ENCODE assay signal across 1 cellular context in the genomic region with DNA sequence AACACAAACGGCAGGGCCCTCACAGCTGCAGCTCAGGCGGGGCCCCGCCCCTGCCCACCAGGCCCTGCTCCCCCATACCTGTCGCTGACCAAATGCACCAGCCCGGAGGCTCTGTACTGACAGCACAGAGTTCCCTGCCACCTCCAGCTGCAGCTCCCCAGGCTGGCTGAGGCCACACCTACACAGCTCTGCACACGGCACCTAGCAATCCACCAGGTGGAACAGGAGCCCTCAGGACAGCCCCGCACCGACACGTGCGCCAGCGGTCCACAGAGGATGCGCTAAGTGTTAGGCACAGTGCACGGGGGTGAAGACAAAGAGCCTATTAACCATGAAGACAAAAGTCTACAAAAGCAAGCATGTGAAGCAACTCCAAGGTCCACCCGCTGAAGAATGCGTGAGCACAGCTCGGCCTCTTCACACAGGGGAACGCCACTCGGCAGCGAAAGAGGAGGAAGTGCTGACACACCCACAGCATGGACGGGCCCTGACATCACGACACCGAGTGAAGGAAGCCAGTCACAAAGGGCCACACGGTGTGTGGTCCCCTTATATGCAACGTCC.
A peak's percentile ranks its signal among the peaks of the same experiment; 100 is the strongest.
TF ChIP-seq lines count a peak whose summit lies in the region.

No MANE protein-coding gene starts in this region.

TF ChIP-seq in HepG2, 621 proteins besides CTCF, POLR2A, EP300 and RAD21 (continued from another document):
- TF ChIP-seq HHEX (CRISPR knock-in tag; IDR thresholded peaks at IDR 0.05) (no peak), MTF2 (CRISPR knock-in tag; IDR thresholded peaks at IDR 0.05; ENCODE audit: borderline replicate concordance) (no peak), SIN3B (IDR thresholded peaks at IDR 0.05; ENCODE audit: low read length) (no peak), ZFP1 (CRISPR knock-in tag; IDR thresholded peaks at IDR 0.05) (no peak), ZMYM3 (CRISPR knock-in tag; IDR thresholded peaks at IDR 0.05) (peak; percentile 64; the same call in 1 of the 2 replicates), KMT2A (CRISPR knock-in tag; IDR thresholded peaks at IDR 0.05) (peak; percentile 70), DR1 (CRISPR knock-in tag; IDR thresholded peaks at IDR 0.05) (no peak; the same call in 1 of the 2 replicates), ZFYVE20 (CRISPR knock-in tag; IDR thresholded peaks at IDR 0.05; ENCODE audit: borderline replicate concordance, low read depth) (peak; percentile 39; the same call in 1 of the 2 replicates), CBFB (CRISPR knock-in tag; IDR thresholded peaks at IDR 0.05) (no peak), ZNF10 (CRISPR knock-in tag; IDR thresholded peaks at IDR 0.05; ENCODE audit: borderline replicate concordance, low read depth) (no peak), ZNF546 (CRISPR knock-in tag; conservative IDR thresholded peaks at IDR 0.05) (0 out of 2 replicates have a peak, but pooled peaks have one; percentile 31), ZEB1 (IDR thresholded peaks at IDR 0.05; ENCODE audit: insufficient replicate concordance, low read depth) (peak; percentile 95), NFKB2 (CRISPR knock-in tag; IDR thresholded peaks at IDR 0.05; ENCODE audit: borderline replicate concordance) (peak; percentile 58; the same call in 1 of the 2 replicates), HDAC6 (IDR thresholded peaks at IDR 0.05; ENCODE audit: low read depth, low read length) (no peak), ZZZ3 (CRISPR knock-in tag; IDR thresholded peaks at IDR 0.05; ENCODE audit: borderline replicate concordance) (0 out of 2 replicates have a peak, but pooled peaks have one; percentile 59), REST (IDR thresholded peaks at IDR 0.05; ENCODE audit: borderline replicate concordance in 1 of 2, low read depth in 1 of 2, low read length in 2 of 2) (no peak), ZNF746 (CRISPR knock-in tag; IDR thresholded peaks at IDR 0.05) (no peak; the same call in 1 of the 2 replicates), RXRB (CRISPR knock-in tag; IDR thresholded peaks at IDR 0.05; ENCODE audit: borderline replicate concordance) (0 out of 2 replicates have a peak, but pooled peaks have one; percentile 44), ZNF263 (CRISPR knock-in tag; IDR thresholded peaks at IDR 0.05) (peak; percentile 57; the same call in 1 of the 2 replicates), FOXM1 (CRISPR knock-in tag; IDR thresholded peaks at IDR 0.05) (no peak), GPN1 (CRISPR knock-in tag; IDR thresholded peaks at IDR 0.05; ENCODE audit: borderline replicate concordance) (no peak), ZNF432 (CRISPR knock-in tag; IDR thresholded peaks at IDR 0.05; ENCODE audit: borderline replicate concordance) (no peak), ZNF619 (CRISPR knock-in tag; IDR thresholded peaks at IDR 0.05) (no peak), ZNF17 (CRISPR knock-in tag; IDR thresholded peaks at IDR 0.05) (no peak), PATZ1 (CRISPR knock-in tag; IDR thresholded peaks at IDR 0.05) (peak; percentile 70), SP140L (CRISPR knock-in tag; IDR thresholded peaks at IDR 0.05; ENCODE audit: borderline replicate concordance) (no peak), ZNF781 (CRISPR knock-in tag; IDR thresholded peaks at IDR 0.05; ENCODE audit: borderline replicate concordance, not compliant biosample characterization) (no peak), ZNF335 (CRISPR knock-in tag; IDR thresholded peaks at IDR 0.05) (0 out of 2 replicates have a peak, but pooled peaks have one; percentile 64), HMG20A (CRISPR knock-in tag; IDR thresholded peaks at IDR 0.05; ENCODE audit: borderline replicate concordance) (no peak), ZNF354B (CRISPR knock-in tag; IDR thresholded peaks at IDR 0.05) (no peak), ZBTB38 (CRISPR knock-in tag; IDR thresholded peaks at IDR 0.05) (peak; percentile 61; the same call in 1 of the 2 replicates), SMC3 (IDR thresholded peaks at IDR 0.05; ENCODE audit: low read length) (no peak), HOXA7 (CRISPR knock-in tag; IDR thresholded peaks at IDR 0.05) (no peak)
- TF ChIP-seq, protein P1, sequence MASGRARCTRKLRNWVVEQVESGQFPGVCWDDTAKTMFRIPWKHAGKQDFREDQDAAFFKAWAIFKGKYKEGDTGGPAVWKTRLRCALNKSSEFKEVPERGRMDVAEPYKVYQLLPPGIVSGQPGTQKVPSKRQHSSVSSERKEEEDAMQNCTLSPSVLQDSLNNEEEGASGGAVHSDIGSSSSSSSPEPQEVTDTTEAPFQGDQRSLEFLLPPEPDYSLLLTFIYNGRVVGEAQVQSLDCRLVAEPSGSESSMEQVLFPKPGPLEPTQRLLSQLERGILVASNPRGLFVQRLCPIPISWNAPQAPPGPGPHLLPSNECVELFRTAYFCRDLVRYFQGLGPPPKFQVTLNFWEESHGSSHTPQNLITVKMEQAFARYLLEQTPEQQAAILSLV (CRISPR knock-in tag; IDR thresholded peaks at IDR 0.05; ENCODE audit: borderline replicate concordance) = no peak; the same call in 1 of the 2 replicates
- TF ChIP-seq, protein P2, sequence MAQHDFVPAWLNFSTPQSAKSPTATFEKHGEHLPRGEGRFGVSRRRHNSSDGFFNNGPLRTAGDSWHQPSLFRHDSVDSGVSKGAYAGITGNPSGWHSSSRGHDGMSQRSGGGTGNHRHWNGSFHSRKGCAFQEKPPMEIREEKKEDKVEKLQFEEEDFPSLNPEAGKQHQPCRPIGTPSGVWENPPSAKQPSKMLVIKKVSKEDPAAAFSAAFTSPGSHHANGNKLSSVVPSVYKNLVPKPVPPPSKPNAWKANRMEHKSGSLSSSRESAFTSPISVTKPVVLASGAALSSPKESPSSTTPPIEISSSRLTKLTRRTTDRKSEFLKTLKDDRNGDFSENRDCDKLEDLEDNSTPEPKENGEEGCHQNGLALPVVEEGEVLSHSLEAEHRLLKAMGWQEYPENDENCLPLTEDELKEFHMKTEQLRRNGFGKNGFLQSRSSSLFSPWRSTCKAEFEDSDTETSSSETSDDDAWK (CRISPR knock-in tag; IDR thresholded peaks at IDR 0.05) = no peak
- TF ChIP-seq, protein P3, sequence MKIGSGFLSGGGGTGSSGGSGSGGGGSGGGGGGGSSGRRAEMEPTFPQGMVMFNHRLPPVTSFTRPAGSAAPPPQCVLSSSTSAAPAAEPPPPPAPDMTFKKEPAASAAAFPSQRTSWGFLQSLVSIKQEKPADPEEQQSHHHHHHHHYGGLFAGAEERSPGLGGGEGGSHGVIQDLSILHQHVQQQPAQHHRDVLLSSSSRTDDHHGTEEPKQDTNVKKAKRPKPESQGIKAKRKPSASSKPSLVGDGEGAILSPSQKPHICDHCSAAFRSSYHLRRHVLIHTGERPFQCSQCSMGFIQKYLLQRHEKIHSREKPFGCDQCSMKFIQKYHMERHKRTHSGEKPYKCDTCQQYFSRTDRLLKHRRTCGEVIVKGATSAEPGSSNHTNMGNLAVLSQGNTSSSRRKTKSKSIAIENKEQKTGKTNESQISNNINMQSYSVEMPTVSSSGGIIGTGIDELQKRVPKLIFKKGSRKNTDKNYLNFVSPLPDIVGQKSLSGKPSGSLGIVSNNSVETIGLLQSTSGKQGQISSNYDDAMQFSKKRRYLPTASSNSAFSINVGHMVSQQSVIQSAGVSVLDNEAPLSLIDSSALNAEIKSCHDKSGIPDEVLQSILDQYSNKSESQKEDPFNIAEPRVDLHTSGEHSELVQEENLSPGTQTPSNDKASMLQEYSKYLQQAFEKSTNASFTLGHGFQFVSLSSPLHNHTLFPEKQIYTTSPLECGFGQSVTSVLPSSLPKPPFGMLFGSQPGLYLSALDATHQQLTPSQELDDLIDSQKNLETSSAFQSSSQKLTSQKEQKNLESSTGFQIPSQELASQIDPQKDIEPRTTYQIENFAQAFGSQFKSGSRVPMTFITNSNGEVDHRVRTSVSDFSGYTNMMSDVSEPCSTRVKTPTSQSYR (CRISPR knock-in tag; IDR thresholded peaks at IDR 0.05; ENCODE audit: borderline replicate concordance) = peak; percentile 41; the same call in 1 of the 2 replicates
TF ChIP-seq in HepG2: peak in this region for 269.
